In genomic region chr14:36294543-36294942, GRCh38 we compare ENCODE assay signal across 2 cellular contexts.
TF ChIP-seq lines count a peak whose summit lies in the region.

No MANE protein-coding gene starts in this region.

TF ChIP-seq in A549, 52 proteins besides CTCF, POLR2A, EP300 and RAD21 (continued from another document):
- no peak for TF ChIP-seq RNF2 (IDR thresholded peaks at IDR 0.05; ENCODE audit: borderline replicate concordance, low read depth)

TF ChIP-seq in GM12878, 131 proteins besides CTCF, POLR2A, EP300 and RAD21 (continued from another document):
- TF ChIP-seq, protein P1, sequence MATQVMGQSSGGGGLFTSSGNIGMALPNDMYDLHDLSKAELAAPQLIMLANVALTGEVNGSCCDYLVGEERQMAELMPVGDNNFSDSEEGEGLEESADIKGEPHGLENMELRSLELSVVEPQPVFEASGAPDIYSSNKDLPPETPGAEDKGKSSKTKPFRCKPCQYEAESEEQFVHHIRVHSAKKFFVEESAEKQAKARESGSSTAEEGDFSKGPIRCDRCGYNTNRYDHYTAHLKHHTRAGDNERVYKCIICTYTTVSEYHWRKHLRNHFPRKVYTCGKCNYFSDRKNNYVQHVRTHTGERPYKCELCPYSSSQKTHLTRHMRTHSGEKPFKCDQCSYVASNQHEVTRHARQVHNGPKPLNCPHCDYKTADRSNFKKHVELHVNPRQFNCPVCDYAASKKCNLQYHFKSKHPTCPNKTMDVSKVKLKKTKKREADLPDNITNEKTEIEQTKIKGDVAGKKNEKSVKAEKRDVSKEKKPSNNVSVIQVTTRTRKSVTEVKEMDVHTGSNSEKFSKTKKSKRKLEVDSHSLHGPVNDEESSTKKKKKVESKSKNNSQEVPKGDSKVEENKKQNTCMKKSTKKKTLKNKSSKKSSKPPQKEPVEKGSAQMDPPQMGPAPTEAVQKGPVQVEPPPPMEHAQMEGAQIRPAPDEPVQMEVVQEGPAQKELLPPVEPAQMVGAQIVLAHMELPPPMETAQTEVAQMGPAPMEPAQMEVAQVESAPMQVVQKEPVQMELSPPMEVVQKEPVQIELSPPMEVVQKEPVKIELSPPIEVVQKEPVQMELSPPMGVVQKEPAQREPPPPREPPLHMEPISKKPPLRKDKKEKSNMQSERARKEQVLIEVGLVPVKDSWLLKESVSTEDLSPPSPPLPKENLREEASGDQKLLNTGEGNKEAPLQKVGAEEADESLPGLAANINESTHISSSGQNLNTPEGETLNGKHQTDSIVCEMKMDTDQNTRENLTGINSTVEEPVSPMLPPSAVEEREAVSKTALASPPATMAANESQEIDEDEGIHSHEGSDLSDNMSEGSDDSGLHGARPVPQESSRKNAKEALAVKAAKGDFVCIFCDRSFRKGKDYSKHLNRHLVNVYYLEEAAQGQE (IDR thresholded peaks at IDR 0.05; ENCODE audit: low read depth, low read length), result no peak
- TF ChIP-seq FOXK2 (IDR thresholded peaks at IDR 0.05) (0 out of 2 replicates have a peak, but pooled peaks have one; percentile 18), NR2C1 (IDR thresholded peaks at IDR 0.05) (no peak), TCF7 (IDR thresholded peaks at IDR 0.05; ENCODE audit: borderline replicate concordance) (no peak)
- TF ChIP-seq, protein P2, sequence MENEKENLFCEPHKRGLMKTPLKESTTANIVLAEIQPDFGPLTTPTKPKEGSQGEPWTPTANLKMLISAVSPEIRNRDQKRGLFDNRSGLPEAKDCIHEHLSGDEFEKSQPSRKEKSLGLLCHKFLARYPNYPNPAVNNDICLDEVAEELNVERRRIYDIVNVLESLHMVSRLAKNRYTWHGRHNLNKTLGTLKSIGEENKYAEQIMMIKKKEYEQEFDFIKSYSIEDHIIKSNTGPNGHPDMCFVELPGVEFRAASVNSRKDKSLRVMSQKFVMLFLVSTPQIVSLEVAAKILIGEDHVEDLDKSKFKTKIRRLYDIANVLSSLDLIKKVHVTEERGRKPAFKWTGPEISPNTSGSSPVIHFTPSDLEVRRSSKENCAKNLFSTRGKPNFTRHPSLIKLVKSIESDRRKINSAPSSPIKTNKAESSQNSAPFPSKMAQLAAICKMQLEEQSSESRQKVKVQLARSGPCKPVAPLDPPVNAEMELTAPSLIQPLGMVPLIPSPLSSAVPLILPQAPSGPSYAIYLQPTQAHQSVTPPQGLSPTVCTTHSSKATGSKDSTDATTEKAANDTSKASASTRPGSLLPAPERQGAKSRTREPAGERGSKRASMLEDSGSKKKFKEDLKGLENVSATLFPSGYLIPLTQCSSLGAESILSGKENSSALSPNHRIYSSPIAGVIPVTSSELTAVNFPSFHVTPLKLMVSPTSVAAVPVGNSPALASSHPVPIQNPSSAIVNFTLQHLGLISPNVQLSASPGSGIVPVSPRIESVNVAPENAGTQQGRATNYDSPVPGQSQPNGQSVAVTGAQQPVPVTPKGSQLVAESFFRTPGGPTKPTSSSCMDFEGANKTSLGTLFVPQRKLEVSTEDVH (IDR thresholded peaks at IDR 0.05; ENCODE audit: low read depth, partially characterized antibody), result no peak
